8 cellular contexts compared by ENCODE assay signal in the genomic region with DNA sequence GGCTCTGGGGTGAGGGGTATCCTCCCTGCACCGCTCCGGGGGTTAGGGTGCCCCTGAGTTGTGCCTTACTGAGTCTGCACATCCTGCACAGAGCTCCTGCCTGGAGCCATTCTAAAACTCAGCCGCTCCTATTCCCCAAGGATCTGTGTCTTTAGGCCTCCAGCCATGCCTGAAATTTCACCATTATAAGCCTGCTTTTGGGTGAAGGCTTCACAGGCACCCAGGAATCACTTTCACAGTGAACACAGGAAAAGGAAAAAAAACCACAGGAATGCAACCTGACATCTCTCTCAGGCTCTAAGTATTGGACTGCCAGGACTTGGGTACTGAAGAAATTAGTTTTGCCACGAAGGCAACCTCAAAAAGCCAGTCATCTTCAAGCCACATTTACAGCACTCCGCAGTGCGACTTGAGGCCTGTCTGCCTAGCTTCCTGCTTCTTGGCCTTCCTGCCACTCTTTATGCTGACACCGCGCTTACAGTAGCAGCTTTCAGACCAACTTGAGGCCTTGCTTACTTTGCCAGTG. TPM values are rescaled to one million over a fixed set of nuclear protein-coding genes. Genes with fewer than 3 reads are reported as not detected.
A peak's percentile ranks its signal among the peaks of the same experiment; 100 is the strongest.
DNase-seq lines count a peak whose midpoint lies in the region; ATAC-seq, FAIRE-seq and TF ChIP-seq lines count a peak whose summit lies in the region.

No MANE protein-coding gene starts in this region.

- H3K4me2 ChIP-seq in fibroblast of lung (ENCODE audit: extremely low read depth, insufficient read depth, low read length), result peak overlapping the region; percentile 2

- H3K9me3 ChIP-seq in fibroblast of lung (ENCODE audit: control insufficient read depth, insufficient read depth, low read depth, low read length) (no peaks in the 10 kb centered on the region), small intestine (ENCODE audit: control insufficient read depth, low read depth) (no peaks in the 10 kb centered on the region)

- H3K27me3 ChIP-seq in fibroblast of lung (ENCODE audit: control insufficient read depth, insufficient read depth, low read length), result no peaks in the 10 kb centered on the region
- H3K27me3 ChIP-seq in small intestine (ENCODE audit: control insufficient read depth in 2 of 2, insufficient read depth in 2 of 2, low read length in 2 of 2), result no peaks in the 10 kb centered on the region

- WGBS in small intestine, 3 donors, result 68 to 85% (median 71%) methylated on average over 8 of the region's 8 CpGs

- H4K20me1 ChIP-seq in fibroblast of lung (ENCODE audit: control insufficient read depth, extremely low read depth, insufficient read depth, low read length), result no peaks in the 10 kb centered on the region

- H3K27ac ChIP-seq in fibroblast of lung (ENCODE audit: insufficient read depth, low read length), result peak overlapping the region; percentile 55
- H3K27ac ChIP-seq in small intestine (ENCODE audit: low read depth in 1 of 2, low read length in 1 of 2), result peak overlapping the region in 1 of 2 donors; percentile 6

- DNase-seq in HT-29 (ENCODE audit: low spot score), result peak; percentile 13
- peak; percentile 21 for DNase-seq in activated CD8-positive, alpha-beta memory T cell treated with anti-CD3 and anti-CD28 coated beads, Interleukin-2, amount 50 U/mL, for 1 hour (ENCODE audit: extremely low read depth)
- peak; percentile 74 to 100 for DNase-seq in fibroblast of lung (ENCODE audit: low read depth in 2 of 2)
- DNase-seq in small intestine, result peak; percentile 51
- DNase-seq in NCI-H146 treated with DMSO at 0.1 percent for 48 hours (lab: John Stamatoyannopoulos, UW; ENCODE audit: unreplicated experiment), result no peak
- DNase-seq in NCI-H2029 treated with DMSO at 0.1 percent for 48 hours (lab: John Stamatoyannopoulos, UW), result no peak
- no peak for DNase-seq in NCI-H2107 (lab: John Stamatoyannopoulos, UW)

- H2AFZ ChIP-seq in fibroblast of lung (ENCODE audit: low read length), result no peak overlapping the region

- no peak overlapping the region for H3K9ac ChIP-seq in fibroblast of lung (ENCODE audit: insufficient read depth, low read length)

- peaks cover 2% of the 10 kb centered on the region for H3K79me2 ChIP-seq in fibroblast of lung (ENCODE audit: control insufficient read depth, insufficient read depth, low read length)

- H3K4me3 ChIP-seq in fibroblast of lung (replicated peaks in 1 of 4; ENCODE audit: control extremely low read depth in 1 of 4, insufficient read depth in 1 of 4, low read depth in 3 of 4, low read length in 4 of 4) (no peak overlapping the region), small intestine (ENCODE audit: low read depth in 1 of 2, low read length in 2 of 2) (no peak overlapping the region)

- ATAC-seq in GM18873 (IDR thresholded peaks at IDR 0.05; ENCODE audit: low FRiP score, unreplicated experiment), result peak; percentile 55

- no peak for FAIRE-seq in small intestine (lab: Jason Lieb, UNC)

- H3K36me3 ChIP-seq in fibroblast of lung (ENCODE audit: control insufficient read depth, insufficient read depth, low read length) (no peaks in the 10 kb centered on the region), small intestine (ENCODE audit: control insufficient read depth in 2 of 2, insufficient read depth in 2 of 2, low read length in 2 of 2) (peaks cover 0 to 7% of the 10 kb centered on the region in 2 donors)

- TF ChIP-seq CTCF in fibroblast of lung (conservative IDR thresholded peaks at IDR 0.05 in 1 of 2, IDR thresholded peaks at IDR 0.05 in 1 of 2; ENCODE audit: low read depth in 1 of 2, low read length in 2 of 2), result no peak

- H3K4me1 ChIP-seq in fibroblast of lung (ENCODE audit: control insufficient read depth, extremely low read depth, insufficient read depth, low read length) (peaks cover 14% of the 10 kb centered on the region), small intestine (ENCODE audit: control insufficient read depth in 2 of 2, insufficient read depth in 1 of 2, low read depth in 1 of 2, low read length in 1 of 2) (no peaks in the 10 kb centered on the region)

RNA-seq across cellular contexts. Expression of gene GALNT10, which starts 30.9 kb away (rescaled TPM):
- 6.4 and 8.0 TPM in 2 replicates for total RNA-seq in HT-29 (2014; rRNA removed; shearing (Covaris generic))
- total RNA-seq in fibroblast of lung, result 16.2 and 18.3 TPM in 2 replicates
- polyA plus RNA-seq in fibroblast of lung, result 35.8 and 48.5 TPM in 2 replicates
- polyA plus RNA-seq in fibroblast of lung (2012), result 37.1 and 37.9 TPM in 2 replicates
- polyA minus RNA-seq in fibroblast of lung (ENCODE audit: low replicate concordance), result 51.9 and 108 TPM in 2 replicates
- polyA plus RNA-seq in small intestine, result 10 to 100 TPM in 1 of 3 donors, 1 to 10 TPM in 2; 5.4 to 18.1 (median 6.5) TPM

Comparison
In these comparisons a context has a peak if more than half of its experiments do, and no peak if none do; other contexts are left out.
1. DNase-seq: peak in HT-29 (single experiment), activated CD8-positive, alpha-beta memory T cell treated with anti-CD3 and anti-CD28 coated beads, Interleukin-2, amount 50 U/mL, for 1 hour (single experiment), fibroblast of lung (2 of 2) and small intestine (single experiment); none in NCI-H146 treated with DMSO at 0.1 percent for 48 hours (single experiment), NCI-H2029 treated with DMSO at 0.1 percent for 48 hours (single experiment) and NCI-H2107 (single experiment).